11 cellular contexts compared by ENCODE assay signal in genomic region chr1:196827860-196828259, GRCh38. TPM values are rescaled to one million over a fixed set of nuclear protein-coding genes. Genes with fewer than 3 reads are reported as not detected.
DNase-seq lines count a peak whose midpoint lies in the region; ATAC-seq and TF ChIP-seq lines count a peak whose summit lies in the region.
"Not testable (repeated sequence)": the region's sequence is repeated elsewhere in the genome, so short reads cannot be mapped to it uniquely, and the experiment has no call there.
"Had no signal": no experiment of that assay in that cellular context is flagged by ENCODE, and none has a peak within 500 bp of the region (broad histone marks: within the 10 kb centered on the region; RNA-seq: fewer than 3 reads in every experiment).

No MANE protein-coding gene starts in this region.

- peak; percentile 16 for TF ChIP-seq CTCF in kidney epithelial cell (IDR thresholded peaks at IDR 0.05; ENCODE audit: insufficient read depth, low read length, poor library complexity, severe bottlenecking)
- peak; percentile 17 to 50 (median 42) for TF ChIP-seq CTCF in testis (IDR thresholded peaks at IDR 0.05)

- H3K4me3 ChIP-seq in kidney epithelial cell (ENCODE audit: low read depth, low read length); testis: not testable (repeated sequence)

- DNase-seq in EH (ENCODE audit: low read depth) (peak; percentile 64), NCI-H2081 treated with DMSO at 0.1 percent for 48 hours (lab: John Stamatoyannopoulos, UW) (peak; percentile 87), SK-N-DZ (ENCODE audit: low spot score) (peak; percentile 53)
- peak; percentile 6 for DNase-seq in central memory CD4-positive, alpha-beta T cell
- DNase-seq in kidney epithelial cell (ENCODE audit: low read depth); testis: not testable (repeated sequence)

- not testable (repeated sequence) for H3K27ac ChIP-seq in testis

- intact Hi-C loops in testis (cut with DNase I; ENCODE audit: low total_unique reads): not testable (repeated sequence)

- H3K9me3 ChIP-seq in testis: not testable (repeated sequence)

- not testable (repeated sequence) for H3K4me1 ChIP-seq in testis

- not testable (repeated sequence) for H3K27me3 ChIP-seq in kidney epithelial cell (ENCODE audit: control insufficient read depth, insufficient read depth, low read length); testis

- ATAC-seq in GM21390 (IDR thresholded peaks at IDR 0.05; ENCODE audit: unreplicated experiment): peak; percentile 98
- ATAC-seq in HG03460 (IDR thresholded peaks at IDR 0.05; ENCODE audit: unreplicated experiment): peak; percentile 90

- not testable (repeated sequence) for H3K36me3 ChIP-seq in kidney epithelial cell (ENCODE audit: control insufficient read depth, insufficient read depth, low read length); testis (ENCODE audit: low read depth, missing control alignments)

- not testable (repeated sequence) for TF ChIP-seq POLR2A in testis (IDR thresholded peaks at IDR 0.05)

- 3 to 8% methylated on average over 4 of the region's 4 CpGs for WGBS in testis, 2 donors

RNA-seq across cellular contexts. Expression of gene CFHR1, which starts 8.3 kb away (rescaled TPM):
- 0.23 TPM in 1 of 2 replicates, not detected in the other for polyA plus RNA-seq in SK-N-DZ (2014; cell fraction: cytosol; rRNA removed)
- not detected in 2 replicates for polyA plus RNA-seq in SK-N-DZ (2014; cell fraction: nucleus; rRNA removed)
- total RNA-seq in kidney epithelial cell (not detected in 2 replicates), testis (not detected)
- 0.57 TPM for polyA plus RNA-seq in testis (ENCODE audit: insufficient read depth, low read depth, low replicate concordance)
- polyA plus RNA-seq: esophagus had no signal

RNA-seq across cellular contexts. Expression of gene CFHR3, which starts 53.2 kb away (rescaled TPM):
- polyA plus RNA-seq in SK-N-DZ (2014; cell fraction: cytosol; rRNA removed): 0.10 TPM in 1 of 2 replicates, not detected in the other
- polyA plus RNA-seq in SK-N-DZ (2014; cell fraction: nucleus; rRNA removed): 1.1 and 1.3 TPM in 2 replicates
- total RNA-seq in kidney epithelial cell: not detected in 2 replicates
- total RNA-seq in testis: 1 to 10 TPM in 1 of 2 donors, not detected in 1; 1.0 TPM
- polyA plus RNA-seq in testis (ENCODE audit: insufficient read depth, low read depth, low replicate concordance): not detected
- polyA plus RNA-seq: thymus had no signal

RNA-seq across cellular contexts. Expression of gene CFHR4, which starts 60.0 kb away (rescaled TPM):
- polyA plus RNA-seq in SK-N-DZ (2014; cell fraction: cytosol; rRNA removed): not detected in 2 replicates
- polyA plus RNA-seq in SK-N-DZ (2014; cell fraction: nucleus; rRNA removed): not detected in 2 replicates
- total RNA-seq in kidney epithelial cell (not detected in 2 replicates), testis (under 1 TPM in 1 of 2 donors, not detected in 1; 0.25 TPM)
- not detected for polyA plus RNA-seq in testis (ENCODE audit: insufficient read depth, low read depth, low replicate concordance)
- total RNA-seq: mucosa of gallbladder had no signal
- polyA plus RNA-seq: esophagus had no signal
